In the genomic region with DNA sequence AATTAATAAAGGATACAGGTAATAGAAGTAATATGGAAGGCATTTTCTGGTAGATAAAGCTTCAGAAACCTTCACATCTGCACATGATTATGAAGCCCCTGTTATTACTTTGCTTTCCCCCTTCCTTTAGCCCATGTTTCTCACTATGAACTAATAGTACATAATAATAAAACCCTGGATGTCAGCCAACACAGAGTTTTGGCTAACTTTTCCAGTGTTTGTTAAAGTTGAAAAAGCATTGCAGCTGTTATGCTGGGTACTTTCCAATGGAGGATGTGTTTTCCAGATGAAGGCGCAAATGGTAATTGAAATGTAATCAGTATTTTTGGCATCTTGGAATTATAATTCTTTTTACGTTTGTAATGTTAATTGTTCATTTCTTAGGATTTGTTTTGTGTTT, we compare ENCODE assay signal across 19 cellular contexts. TPM values are rescaled to one million over a fixed set of nuclear protein-coding genes. Genes with fewer than 3 reads are reported as not detected.
DNase-seq lines count a peak whose midpoint lies in the region; ATAC-seq and TF ChIP-seq lines count a peak whose summit lies in the region.
"Had no signal": no experiment of that assay in that cellular context is flagged by ENCODE, and none has a peak within 500 bp of the region (broad histone marks: within the 10 kb centered on the region; RNA-seq: fewer than 3 reads in every experiment).

No MANE protein-coding gene starts in this region.

- H3K9me3 ChIP-seq in gastrocnemius medialis, result no peaks in the 10 kb centered on the region
- H3K9me3 ChIP-seq: MG63 had no signal

- no peaks in the 10 kb centered on the region for H3K36me3 ChIP-seq in gastrocnemius medialis

- in situ Hi-C loops in gastrocnemius medialis (cut with MboI; ENCODE audit: low sequenced_read_pairs in 4 of 4), result loop anchor here in 3 of 4 donors (25.0 kb wide), 3 partner anchors 287 to 387 kb away; a partner anchor contains a TSS

- no peak for TF ChIP-seq CTCF in gastrocnemius medialis (IDR thresholded peaks at IDR 0.05 in 4 of 5, conservative IDR thresholded peaks at IDR 0.05 in 1 of 5)

- TF ChIP-seq POLR2A in gastrocnemius medialis (IDR thresholded peaks at IDR 0.05), result no peak

- peak in 1 of 2 donors; percentile 30 for ATAC-seq in gastrocnemius medialis
- ATAC-seq: activated CD4-positive, alpha-beta T cell treated with anti-CD3 and anti-CD28 coated beads for 36 hours; foreskin keratinocyte had no signal

- DNase-seq in LHCN-M2 (ENCODE audit: low read depth), result peak; percentile 74
- DNase-seq in fibroblast of gingiva (ENCODE audit: low read depth), result peak; percentile 64
- peak; percentile 23 for DNase-seq in iris pigment epithelial cell (ENCODE audit: low read depth)
- DNase-seq in gastrocnemius medialis, result peak in 1 of 2 donors; percentile 32
- no peak for DNase-seq in activated CD4-positive, alpha-beta T cell treated with anti-CD3 and anti-CD28 coated beads, Interleukin-2, amount 50 U/mL, for 1 hour
- DNase-seq in activated naive CD4-positive, alpha-beta T cell treated with Interleukin-2 at 50 U/mL for 16 hours, result no peak
- DNase-seq in NCI-H2196 treated with DMSO at 0.1 percent for 48 hours (lab: John Stamatoyannopoulos, UW; ENCODE audit: unreplicated experiment), result no peak
- DNase-seq in stimulated activated CD4-positive, alpha-beta T cell treated with anti-CD3 and anti-CD28 coated beads, Interleukin-4, amount 100 ng/mL, for 4 hours, result no peak
- DNase-seq: activated CD4-positive, alpha-beta T cell treated with anti-CD3 and anti-CD28 coated beads for 36 hours; aorta; effector memory CD4-positive, alpha-beta T cell; foreskin keratinocyte; MG63; NCI-H1417 treated with DMSO at 0.1 percent for 48 hours; NCI-H774; nephron progenitor cell; SHP77; stimulated activated CD4-positive, alpha-beta T cell treated with anti-CD3 and anti-CD28 coated beads, Interleukin-4, amount 100 ng/mL, for 1 hour had no signal

- H3K27ac ChIP-seq in gastrocnemius medialis, result peak overlapping the region; percentile 40 to 61 (median 52)
- H3K27ac ChIP-seq: C4-2B, foreskin keratinocyte had no signal

- intact Hi-C loops in gastrocnemius medialis (cut with DNase I; ENCODE audit: low total_unique reads), result loop anchor here (10.0 kb wide), 1 partner anchor 295 kb away; no protein-coding TSS in a partner anchor

- no peak overlapping the region for H3K4me3 ChIP-seq in gastrocnemius medialis
- H3K4me3 ChIP-seq: MG63 had no signal

- H3K4me1 ChIP-seq in gastrocnemius medialis, result peaks cover 61 to 83% of the 10 kb centered on the region in 2 donors
- H3K4me1 ChIP-seq: foreskin keratinocyte had no signal

- H3K27me3 ChIP-seq in gastrocnemius medialis, result no peaks in the 10 kb centered on the region
- H3K27me3 ChIP-seq: MG63 had no signal

RNA-seq across cellular contexts. Expression of a gene that starts 43.5 kb away (rescaled TPM):
- total RNA-seq in LHCN-M2 (2014; rRNA removed) (137 and 169 TPM in 2 replicates), gastrocnemius medialis (100 to 1,000 TPM; 107 to 191 (median 119) TPM)
- 114 TPM for polyA plus RNA-seq in LHCN-M2 (2012)

Comparison
In these comparisons a context has a peak if more than half of its experiments do, and no peak if none do; other contexts are left out.
1. DNase-seq: peak in LHCN-M2 (single experiment), fibroblast of gingiva (single experiment) and iris pigment epithelial cell (single experiment); none in activated CD4-positive, alpha-beta T cell treated with anti-CD3 and anti-CD28 coated beads, Interleukin-2, amount 50 U/mL, for 1 hour (single experiment), activated naive CD4-positive, alpha-beta T cell treated with Interleukin-2 at 50 U/mL for 16 hours (single experiment), NCI-H2196 treated with DMSO at 0.1 percent for 48 hours (single experiment) and stimulated activated CD4-positive, alpha-beta T cell treated with anti-CD3 and anti-CD28 coated beads, Interleukin-4, amount 100 ng/mL, for 4 hours (0 of 2).